19 cellular contexts compared by ENCODE assay signal in genomic region chr6:87092435-87092834, GRCh38. TPM values are rescaled to one million over a fixed set of nuclear protein-coding genes. Genes with fewer than 3 reads are reported as not detected.
DNase-seq lines count a peak whose midpoint lies in the region; ATAC-seq, FAIRE-seq and TF ChIP-seq lines count a peak whose summit lies in the region.
"Had no signal": no experiment of that assay in that cellular context is flagged by ENCODE, and none has a peak within 500 bp of the region (broad histone marks: within the 10 kb centered on the region; RNA-seq: fewer than 3 reads in every experiment).

No MANE protein-coding gene starts in this region.

- no peak overlapping the region for H3K56ac ChIP-seq in IMR-90 (ENCODE audit: extremely low read depth, insufficient read depth, low read length)

- WGBS in SK-N-SH (ENCODE audit: low lambda C conversion rate), result 50% methylated on average over 3 of the region's 3 CpGs
- 50% methylated on average over 2 of the region's 3 CpGs; no CpG with 5 or more reads in 1 of the 2 experiments for WGBS in IMR-90 (ENCODE audit: extremely low coverage in 2 of 2, insufficient read length in 1 of 2), 2 experiments

- TF ChIP-seq CTCF in SK-N-SH (IDR thresholded peaks at IDR 0.05), result no peak
- no peak for TF ChIP-seq CTCF in IMR-90 (conservative IDR thresholded peaks at IDR 0.05; ENCODE audit: low read depth, low read length)
- TF ChIP-seq CTCF in astrocyte (IDR thresholded peaks at IDR 0.05; ENCODE audit: insufficient read depth, low read depth, low read length), result no peak
- no peak for TF ChIP-seq CTCF in neural progenitor cell (IDR thresholded peaks at IDR 0.05)

- TF ChIP-seq EP300 in SK-N-SH (IDR thresholded peaks at IDR 0.05; ENCODE audit: borderline replicate concordance in 1 of 2, low read depth in 1 of 2, low read length in 1 of 2), result no peak

- no peak overlapping the region for H3K14ac ChIP-seq in IMR-90 (replicated peaks; ENCODE audit: low read depth, low read length)

- TF ChIP-seq RAD21 in SK-N-SH (IDR thresholded peaks at IDR 0.05; ENCODE audit: low read length) (no peak), IMR-90 (IDR thresholded peaks at IDR 0.05; ENCODE audit: low read length) (no peak)

- no peak overlapping the region for H3K4me3 ChIP-seq in SK-N-SH (ENCODE audit: low read depth in 2 of 2, low read length in 1 of 2)
- H3K4me3 ChIP-seq in IMR-90 (ENCODE audit: insufficient read depth, low read depth, low read length), result no peak overlapping the region
- no peak overlapping the region for H3K4me3 ChIP-seq in astrocyte (ENCODE audit: insufficient read depth, low read depth, low read length)
- H3K4me3 ChIP-seq in neural progenitor cell, result no peak overlapping the region
- H3K4me3 ChIP-seq: A549 had no signal

- H3K4ac ChIP-seq in IMR-90 (ENCODE audit: low read depth, low read length), result no peak overlapping the region

- H3K4me3 Mint-ChIP-seq in astrocyte (ENCODE audit: unreplicated experiment) (no peak overlapping the region), neural progenitor cell (no peak overlapping the region)
- H3K4me3 Mint-ChIP-seq: CD4-positive, alpha-beta T cell had no signal

- intact Hi-C loops in IMR-90 (cut with micrococcal nuclease), result no loop called here

- H3K36me3 ChIP-seq in SK-N-SH (replicated peaks in 1 of 2; ENCODE audit: control insufficient read depth in 1 of 2, insufficient read depth in 2 of 2, low read length in 1 of 2) (no peaks in the 10 kb centered on the region), IMR-90 (ENCODE audit: control insufficient read depth, insufficient read depth, low read length) (no peaks in the 10 kb centered on the region), astrocyte (ENCODE audit: insufficient read depth, low read length) (no peaks in the 10 kb centered on the region), neural progenitor cell (no peaks in the 10 kb centered on the region)

- H3K4me2 ChIP-seq in SK-N-SH, result no peak overlapping the region
- H3K4me2 ChIP-seq in IMR-90 (ENCODE audit: low read depth, low read length), result no peak overlapping the region
- H3K4me2 ChIP-seq in astrocyte (ENCODE audit: low read length), result no peak overlapping the region
- no peak overlapping the region for H3K4me2 ChIP-seq in neural progenitor cell
- H3K4me2 ChIP-seq: A549 had no signal

- H3K9me3 Mint-ChIP-seq in astrocyte (ENCODE audit: unreplicated experiment) (no peaks in the 10 kb centered on the region), neural progenitor cell (no peaks in the 10 kb centered on the region)
- H3K9me3 Mint-ChIP-seq: CD4-positive, alpha-beta T cell had no signal

- dilution Hi-C loops in IMR-90 (cut with HindIII; ENCODE audit: low sequenced_read_pairs, unreplicated experiment), result no loop called here

- no peak overlapping the region for H3K18ac ChIP-seq in IMR-90 (ENCODE audit: low read depth, low read length)

- H2BK120ac ChIP-seq in IMR-90 (ENCODE audit: low read depth, low read length), result peak overlapping the region; percentile 38; the same call in 1 of the 2 replicates

- CTCF ChIA-PET in SK-N-SH (lab: Yijun Ruan, JAX) (interaction anchor here (2.6 kb wide), 1 partner anchor 14 kb away, joined by 14 read pairs; no protein-coding TSS in a partner anchor), IMR-90 (lab: Yijun Ruan, JAX) (interaction anchor here (0.6 kb wide), 1 partner anchor 1753 kb away, joined by 3 read pairs; no protein-coding TSS in a partner anchor)

- no peak overlapping the region for H2BK15ac ChIP-seq in IMR-90 (ENCODE audit: low read depth, low read length)

- H3K9ac ChIP-seq in SK-N-SH (no peak overlapping the region), IMR-90 (ENCODE audit: low read depth, low read length) (no peak overlapping the region), astrocyte (ENCODE audit: low read length) (no peak overlapping the region), neural progenitor cell (no peak overlapping the region)

- no peaks in the 10 kb centered on the region for H4K20me1 ChIP-seq in SK-N-SH (ENCODE audit: insufficient read depth)
- no peaks in the 10 kb centered on the region for H4K20me1 ChIP-seq in IMR-90 (ENCODE audit: insufficient read depth, low read length)
- no peaks in the 10 kb centered on the region for H4K20me1 ChIP-seq in astrocyte (ENCODE audit: insufficient read depth, low read length)
- no peaks in the 10 kb centered on the region for H4K20me1 ChIP-seq in neural progenitor cell (ENCODE audit: low read depth)

- H3K79me2 ChIP-seq in SK-N-SH (ENCODE audit: insufficient read depth) (no peaks in the 10 kb centered on the region), astrocyte (ENCODE audit: insufficient read depth, low read length) (no peaks in the 10 kb centered on the region), neural progenitor cell (ENCODE audit: low read depth) (no peaks in the 10 kb centered on the region)

- peak overlapping the region; percentile 51; the same call in 1 of the 2 replicates for H2BK20ac ChIP-seq in IMR-90 (ENCODE audit: low read depth, low read length)

- no peaks in the 10 kb centered on the region for H3K9me3 ChIP-seq in SK-N-SH
- no peaks in the 10 kb centered on the region for H3K9me3 ChIP-seq in IMR-90 (ENCODE audit: control insufficient read depth, insufficient read depth, low read length)
- H3K9me3 ChIP-seq in astrocyte (ENCODE audit: insufficient read depth, low read depth, low read length), result no peaks in the 10 kb centered on the region
- no peaks in the 10 kb centered on the region for H3K9me3 ChIP-seq in neural progenitor cell (ENCODE audit: low read depth)
- H3K9me3 ChIP-seq: A549, Caco-2 had no signal

- H3F3A ChIP-seq in SK-N-SH (replicated peaks; ENCODE audit: insufficient read depth) (peaks cover 6% of the 10 kb centered on the region), neural progenitor cell (ENCODE audit: low read depth) (no peaks in the 10 kb centered on the region)

- FAIRE-seq in astrocyte (lab: Jason Lieb, UNC), result no peak
- FAIRE-seq: A549, D721Med, G401.6 had no signal

- ATAC-seq in SK-N-SH treated with all-trans-retinoic acid at 6 μM for 48 hours (no peak), IMR-90 (ENCODE audit: low read depth) (no peak), GM21737 (IDR thresholded peaks at IDR 0.05; ENCODE audit: unreplicated experiment) (no peak), GM21825 (IDR thresholded peaks at IDR 0.05; ENCODE audit: unreplicated experiment) (no peak)

- BruUV-seq in IMR-90 (replicated peaks; lab: Mats Ljungman, UMichigan), result no TSS peak

- H3K23ac ChIP-seq in IMR-90 (ENCODE audit: low read depth, low read length), result no peak overlapping the region

- H3K27me3 Mint-ChIP-seq in astrocyte (ENCODE audit: low read depth, unreplicated experiment) (no peaks in the 10 kb centered on the region), neural progenitor cell (ENCODE audit: insufficient read depth, low read depth) (peaks cover 2% of the 10 kb centered on the region)

- H3K79me1 ChIP-seq in IMR-90 (ENCODE audit: low read depth in 1 of 2, low read length in 2 of 2), result no peaks in the 10 kb centered on the region

- H3K36me3 Mint-ChIP-seq in astrocyte (ENCODE audit: low read depth, unreplicated experiment), result no peaks in the 10 kb centered on the region
- H3K36me3 Mint-ChIP-seq in neural progenitor cell, result no peaks in the 10 kb centered on the region

- H2AK5ac ChIP-seq in IMR-90 (ENCODE audit: low read depth, low read length), result no peak overlapping the region

- H3K27ac ChIP-seq in SK-N-SH (ENCODE audit: low read depth in 2 of 2, low read length in 1 of 2) (no peak overlapping the region), IMR-90 (ENCODE audit: insufficient read depth, low read length) (no peak overlapping the region), astrocyte (ENCODE audit: low read depth, low read length) (no peak overlapping the region), neural progenitor cell (no peak overlapping the region)
- H3K27ac ChIP-seq: 22Rv1, A549, C4-2B had no signal

- no peak overlapping the region for H2AK9ac ChIP-seq in IMR-90 (replicated peaks; ENCODE audit: low read depth, low read length, poor library complexity)

- H4K5ac ChIP-seq in IMR-90 (ENCODE audit: low read depth, low read length), result no peak overlapping the region

- H2BK5ac ChIP-seq in IMR-90 (ENCODE audit: low read depth, low read length, poor library complexity, severe bottlenecking), result no peak overlapping the region

- no peaks in the 10 kb centered on the region for H3K9me1 ChIP-seq in IMR-90 (ENCODE audit: insufficient read depth, low read length)

- in situ Hi-C loops in IMR-90 (cut with MboI; ENCODE audit: low sequenced_read_pairs), result no loop called here

- H3K4me1 Mint-ChIP-seq in astrocyte (ENCODE audit: low read depth, unreplicated experiment), result peaks cover 19% of the 10 kb centered on the region
- H3K4me1 Mint-ChIP-seq in neural progenitor cell, result no peaks in the 10 kb centered on the region

- peaks cover 0 to 9% of the 10 kb centered on the region in 2 experiments; a peak in 1 of 4 replicates for H3K4me1 ChIP-seq in SK-N-SH (ENCODE audit: control insufficient read depth in 1 of 2, insufficient read depth in 2 of 2, low read depth in 1 of 2, low read length in 1 of 2)
- H3K4me1 ChIP-seq in IMR-90 (ENCODE audit: control insufficient read depth, insufficient read depth, low read length), result peaks cover 2% of the 10 kb centered on the region; the same call in 1 of the 2 replicates
- H3K4me1 ChIP-seq in astrocyte (ENCODE audit: insufficient read depth, low read length), result peaks cover 16% of the 10 kb centered on the region
- H3K4me1 ChIP-seq in neural progenitor cell, result no peaks in the 10 kb centered on the region
- H3K4me1 ChIP-seq: A549, Caco-2 had no signal

- no peaks in the 10 kb centered on the region for H3K9me2 ChIP-seq in SK-N-SH

- no peaks in the 10 kb centered on the region for H3K27me3 ChIP-seq in SK-N-SH (ENCODE audit: insufficient read depth)
- no peaks in the 10 kb centered on the region for H3K27me3 ChIP-seq in IMR-90 (ENCODE audit: control insufficient read depth, insufficient read depth, low read length)
- H3K27me3 ChIP-seq in astrocyte (ENCODE audit: insufficient read depth, low read length), result no peaks in the 10 kb centered on the region
- H3K27me3 ChIP-seq in neural progenitor cell, result no peaks in the 10 kb centered on the region

- no peak overlapping the region for H4K91ac ChIP-seq in IMR-90 (ENCODE audit: insufficient read depth, low read depth, low read length)

- TF ChIP-seq POLR2A in IMR-90 (IDR thresholded peaks at IDR 0.05; ENCODE audit: low read depth, low read length), result no peak

- DNase-seq in SK-N-SH (no peak), IMR-90 (no peak), astrocyte (ENCODE audit: low read depth) (no peak), neural progenitor cell (ENCODE audit: low spot score) (no peak), NCI-H524 (lab: John Stamatoyannopoulos, UW) (no peak)
- DNase-seq: AML-193; Caco-2; CD4-positive, alpha-beta T cell; HCEC 1CT had no signal

- H3K27ac Mint-ChIP-seq in astrocyte (ENCODE audit: unreplicated experiment), result peak overlapping the region; percentile 3
- H3K27ac Mint-ChIP-seq in neural progenitor cell, result no peak overlapping the region
- H3K27ac Mint-ChIP-seq: CD4-positive, alpha-beta T cell had no signal

- H4K8ac ChIP-seq in IMR-90 (ENCODE audit: low read depth in 2 of 2, low read length in 2 of 2), result no peak overlapping the region

- POLR2A ChIA-PET in SK-N-SH (lab: Yijun Ruan, JAX) (no interaction called here), IMR-90 (lab: Charles Lee; ENCODE audit: unreplicated experiment) (no interaction called here)

- H2AFZ ChIP-seq in SK-N-SH (ENCODE audit: low read depth), result peak overlapping the region; percentile 56; the same call in 1 of the 2 replicates
- H2AFZ ChIP-seq in IMR-90 (replicated peaks; ENCODE audit: low read length, poor library complexity), result no peak overlapping the region
- no peak overlapping the region for H2AFZ ChIP-seq in astrocyte (ENCODE audit: low read depth, low read length)
- H2AFZ ChIP-seq in neural progenitor cell (replicated peaks), result peak overlapping the region; percentile 27

RNA-seq across cellular contexts. Expression of gene CGA, which starts 2.5 kb away (rescaled TPM):
- polyA plus RNA-seq in SK-N-SH (2012; rRNA removed) (0.10 and 0.18 TPM in 2 replicates), IMR-90 (2012; rRNA removed) (0.15 and 0.17 TPM in 2 replicates)
- polyA plus RNA-seq in SK-N-SH (2012; cell fraction: cytosol; rRNA removed), result 0.04 and 0.10 TPM in 2 replicates
- 0.25 and 0.41 TPM in 2 replicates for polyA plus RNA-seq in SK-N-SH (2012; cell fraction: nucleus; rRNA removed)
- total RNA-seq in IMR-90 (2012; rRNA removed) (not detected in 2 replicates), astrocyte (1.5 and 2.0 TPM in 2 replicates), neural progenitor cell (ENCODE audit: low replicate concordance) (0.46 TPM in 1 of 2 replicates, not detected in the other)
- 0.13 and 0.24 TPM in 2 replicates for polyA plus RNA-seq in IMR-90 (2012; cell fraction: cytosol; rRNA removed)
- polyA plus RNA-seq in IMR-90 (2012; cell fraction: nucleus; rRNA removed; ENCODE audit: low replicate concordance), result 0.16 TPM in 1 of 2 replicates, not detected in the other
- total RNA-seq: Caco-2; CD4-positive, alpha-beta T cell; H4; HT-29 had no signal
- polyA plus RNA-seq: A549 had no signal

Comparison
In these comparisons a context has a peak if more than half of its experiments do, and no peak if none do; other contexts are left out.
1. H2AFZ ChIP-seq: peak in SK-N-SH (single experiment) and neural progenitor cell (single experiment); none in IMR-90 (single experiment) and astrocyte (single experiment).